Comparison of ENCODE assay signal across 12 cellular contexts in the genomic region with DNA sequence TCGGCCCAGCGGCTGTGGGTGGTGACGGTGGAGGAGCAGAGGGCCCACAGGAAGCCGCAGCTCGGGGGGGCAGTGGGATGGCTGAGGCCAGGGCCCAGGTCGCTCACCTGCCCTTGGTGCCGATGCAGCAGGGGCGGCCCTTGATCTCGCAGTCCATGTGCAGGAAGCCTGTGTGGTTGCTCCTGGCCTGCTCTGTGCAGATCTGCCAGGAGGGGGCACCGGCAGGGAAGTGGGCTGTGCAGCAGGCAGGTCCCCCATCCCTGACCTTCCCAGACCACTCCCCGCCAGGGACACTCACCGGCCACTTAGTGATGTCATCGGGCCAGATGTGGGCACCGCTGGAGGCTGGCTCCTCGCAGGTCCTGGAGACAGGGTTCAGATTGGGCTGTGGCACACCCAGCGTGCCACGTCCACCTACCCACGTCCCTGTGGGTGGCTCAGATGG. TPM values are rescaled to one million over a fixed set of nuclear protein-coding genes. Genes with fewer than 3 reads are reported as not detected.
A peak's percentile ranks its signal among the peaks of the same experiment; 100 is the strongest.
DNase-seq lines count a peak whose midpoint lies in the region; ATAC-seq, FAIRE-seq and TF ChIP-seq lines count a peak whose summit lies in the region.
"Had no signal": no experiment of that assay in that cellular context is flagged by ENCODE, and none has a peak within 500 bp of the region (broad histone marks: within the 10 kb centered on the region; RNA-seq: fewer than 3 reads in every experiment).

No MANE protein-coding gene starts in this region.

- intact Hi-C loops in endothelial cell of umbilical vein (cut with micrococcal nuclease) = no loop called here

- dilution Hi-C loops in endothelial cell of umbilical vein (cut with MboI; ENCODE audit: extremely low pct_ligation_motif_present, low sequenced_read_pairs) = no loop called here

- no peak overlapping the region for H3K4me3 ChIP-seq in endothelial cell of umbilical vein (replicated peaks in 1 of 3; ENCODE audit: insufficient read depth in 1 of 3, low read depth in 1 of 3, low read length in 3 of 3)
- no peak overlapping the region for H3K4me3 ChIP-seq in retinal pigment epithelial cell (ENCODE audit: low read length)

- no peak overlapping the region for H3K4me2 ChIP-seq in endothelial cell of umbilical vein (ENCODE audit: insufficient read depth, low read length)

- H2AFZ ChIP-seq in endothelial cell of umbilical vein (ENCODE audit: low read depth, low read length) = no peak overlapping the region

- peak; percentile 53 for FAIRE-seq in endothelial cell of umbilical vein (lab: Jason Lieb, UNC)

- no peak overlapping the region for H3K4me3 Mint-ChIP-seq in activated T-cell treated with anti-CD3 and anti-CD28 coated beads, Interleukin-2, amount 50 U/mL, for 72 hours
- H3K4me3 Mint-ChIP-seq: CD4-positive, alpha-beta memory T cell had no signal

- no peaks in the 10 kb centered on the region for H3K79me2 ChIP-seq in endothelial cell of umbilical vein (ENCODE audit: control insufficient read depth, insufficient read depth, low read length)

- H3K27ac Mint-ChIP-seq in activated T-cell treated with anti-CD3 and anti-CD28 coated beads, Interleukin-2, amount 50 U/mL, for 72 hours = no peak overlapping the region

- no peaks in the 10 kb centered on the region for H3K36me3 Mint-ChIP-seq in activated T-cell treated with anti-CD3 and anti-CD28 coated beads, Interleukin-2, amount 50 U/mL, for 72 hours (ENCODE audit: insufficient read depth in 2 of 2)

- no peak for DNase-seq in activated T-cell treated with anti-CD3 and anti-CD28 coated beads, Interleukin-2, amount 50 U/mL, for 72 hours
- DNase-seq in activated T-cell treated with anti-CD3 and anti-CD28 coated beads for 4 hours = no peak
- no peak for DNase-seq in endothelial cell of umbilical vein (ENCODE audit: low read depth, low spot score)
- DNase-seq in retinal pigment epithelial cell (ENCODE audit: low read depth) = no peak
- DNase-seq in HEK293T (ENCODE audit: extremely low spot score) = no peak
- DNase-seq: CD4-positive, alpha-beta memory T cell; hippocampal formation; retina; T-helper 9 cell had no signal

- no peaks in the 10 kb centered on the region for H3K9me3 ChIP-seq in endothelial cell of umbilical vein (replicated peaks; ENCODE audit: control insufficient read depth, insufficient read depth, low read length)

- no peak overlapping the region for H3K27ac ChIP-seq in endothelial cell of umbilical vein (ENCODE audit: insufficient read depth, low read depth, low read length)

- H3K36me3 ChIP-seq in endothelial cell of umbilical vein (ENCODE audit: control insufficient read depth in 2 of 2, extremely low read depth in 1 of 2, insufficient read depth in 2 of 2, low read length in 2 of 2) = peaks cover 0 to 11% of the 10 kb centered on the region in 2 experiments

- no peaks in the 10 kb centered on the region for H3K4me1 Mint-ChIP-seq in activated T-cell treated with anti-CD3 and anti-CD28 coated beads, Interleukin-2, amount 50 U/mL, for 72 hours (ENCODE audit: low read depth)

- no peaks in the 10 kb centered on the region for H3K27me3 Mint-ChIP-seq in activated T-cell treated with anti-CD3 and anti-CD28 coated beads, Interleukin-2, amount 50 U/mL, for 72 hours (ENCODE audit: low read depth)
- H3K27me3 Mint-ChIP-seq: CD4-positive, alpha-beta memory T cell had no signal

- CTCF ChIA-PET in endothelial cell of umbilical vein (lab: Charles Lee) = interaction anchor here (0.6 to 1.4 kb wide), 3 partner anchors 26 to 61 kb away, joined by 3 to 4 read pairs (median 3); no protein-coding TSS in a partner anchor
- CTCF ChIA-PET in HEK293T (lab: Yijun Ruan, JAX) = no interaction called here

- no peaks in the 10 kb centered on the region for H3K27me3 ChIP-seq in endothelial cell of umbilical vein (ENCODE audit: control insufficient read depth in 2 of 2, insufficient read depth in 2 of 2, low read length in 2 of 2)

- H3K9me1 ChIP-seq in endothelial cell of umbilical vein (replicated peaks; ENCODE audit: control insufficient read depth, extremely low read depth, insufficient read depth, low read length) = no peaks in the 10 kb centered on the region

- H3K9me3 Mint-ChIP-seq in activated T-cell treated with anti-CD3 and anti-CD28 coated beads, Interleukin-2, amount 50 U/mL, for 72 hours = no peaks in the 10 kb centered on the region
- H3K9me3 Mint-ChIP-seq: CD4-positive, alpha-beta memory T cell had no signal

- peaks cover 3% of the 10 kb centered on the region for H3K4me1 ChIP-seq in endothelial cell of umbilical vein (ENCODE audit: control insufficient read depth, extremely low read depth, insufficient read depth, low read length)

- H3K9ac ChIP-seq in endothelial cell of umbilical vein (replicated peaks; ENCODE audit: extremely low read depth, insufficient read depth, low read length) = no peak overlapping the region

- no peaks in the 10 kb centered on the region for H4K20me1 ChIP-seq in endothelial cell of umbilical vein (replicated peaks; ENCODE audit: control insufficient read depth, extremely low read depth, insufficient read depth, low read length)

- TF ChIP-seq CTCF in LNCAP (IDR thresholded peaks at IDR 0.05) (peak; percentile 32; the same call in 1 of the 2 replicates), endothelial cell of umbilical vein (IDR thresholded peaks at IDR 0.05; ENCODE audit: extremely low read depth in 1 of 2, insufficient read depth in 1 of 2, low read depth in 1 of 2, low read length in 2 of 2) (peak in 1 of 2 donors; percentile 44), retinal pigment epithelial cell (conservative IDR thresholded peaks at IDR 0.05; ENCODE audit: low read depth, low read length) (peak; percentile 39)

- POLR2A ChIA-PET in endothelial cell of umbilical vein (lab: Charles Lee) = no interaction called here
- POLR2A ChIA-PET in HEK293T (lab: Yijun Ruan, JAX) = no interaction called here

- peak; percentile 16 to 26 for ATAC-seq in activated T-cell treated with anti-CD3 and anti-CD28 coated beads, Interleukin-2, amount 50 U/mL, for 72 hours (replicated peaks in 1 of 2)
- ATAC-seq in HG02759 (IDR thresholded peaks at IDR 0.05; ENCODE audit: unreplicated experiment) (no peak), HG03432 (IDR thresholded peaks at IDR 0.05; ENCODE audit: unreplicated experiment) (no peak)

- no TSS peak for BruUV-seq in endothelial cell of umbilical vein (replicated peaks; lab: Mats Ljungman, UMichigan)

- TF ChIP-seq POLR2A in endothelial cell of umbilical vein (IDR thresholded peaks at IDR 0.05; ENCODE audit: low read depth, low read length) = no peak

TF ChIP-seq in endothelial cell of umbilical vein, 7 proteins besides CTCF, POLR2A, EP300 and RAD21:
- TF ChIP-seq GATA2 (IDR thresholded peaks at IDR 0.05; ENCODE audit: insufficient read depth, insufficient read length, low read depth, low read length) (no peak), MYC (IDR thresholded peaks at IDR 0.05; ENCODE audit: low read depth, low read length) (no peak), EZH2 (IDR thresholded peaks at IDR 0.05; ENCODE audit: borderline replicate concordance, low read depth, low read length, severe bottlenecking) (no peak)

TF ChIP-seq in HEK293T, 16 proteins besides CTCF, POLR2A, EP300 and RAD21:
- TF ChIP-seq, protein P1, sequence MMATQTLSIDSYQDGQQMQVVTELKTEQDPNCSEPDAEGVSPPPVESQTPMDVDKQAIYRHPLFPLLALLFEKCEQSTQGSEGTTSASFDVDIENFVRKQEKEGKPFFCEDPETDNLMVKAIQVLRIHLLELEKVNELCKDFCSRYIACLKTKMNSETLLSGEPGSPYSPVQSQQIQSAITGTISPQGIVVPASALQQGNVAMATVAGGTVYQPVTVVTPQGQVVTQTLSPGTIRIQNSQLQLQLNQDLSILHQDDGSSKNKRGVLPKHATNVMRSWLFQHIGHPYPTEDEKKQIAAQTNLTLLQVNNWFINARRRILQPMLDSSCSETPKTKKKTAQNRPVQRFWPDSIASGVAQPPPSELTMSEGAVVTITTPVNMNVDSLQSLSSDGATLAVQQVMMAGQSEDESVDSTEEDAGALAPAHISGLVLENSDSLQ (IDR thresholded peaks at IDR 0.05) = no peak
- TF ChIP-seq LEF1 (IDR thresholded peaks at IDR 0.05; ENCODE audit: borderline replicate concordance) (no peak), L3MBTL2 (conservative IDR thresholded peaks at IDR 0.05) (no peak)

RNA-seq across cellular contexts. Expression of a gene that starts 6.2 kb away (rescaled TPM):
- total RNA-seq in activated T-cell treated with anti-CD3 and anti-CD28 coated beads, Interleukin-2, amount 50 U/mL, for 72 hours = not detected
- total RNA-seq in endothelial cell of umbilical vein = not detected in 2 replicates
- polyA plus RNA-seq in endothelial cell of umbilical vein = not detected in 2 replicates
- polyA plus RNA-seq in endothelial cell of umbilical vein (2011; cell fraction: cytosol; rRNA removed) = 0.10 TPM in 1 of 2 replicates, not detected in the other
- polyA plus RNA-seq in endothelial cell of umbilical vein (2011; cell fraction: nucleus; rRNA removed) = not detected in 2 replicates
- not detected in 2 replicates for polyA plus RNA-seq in endothelial cell of umbilical vein (2012)
- not detected in 2 replicates for polyA minus RNA-seq in endothelial cell of umbilical vein
- polyA minus RNA-seq in endothelial cell of umbilical vein (2011; cell fraction: cytosol; rRNA and poly(A)+ RNA removed) = not detected
- not detected in 2 replicates for polyA minus RNA-seq in endothelial cell of umbilical vein (2011; cell fraction: nucleus; rRNA and poly(A)+ RNA removed)
- total RNA-seq: CD4-positive, alpha-beta memory T cell had no signal
- polyA plus RNA-seq: CD4-positive, alpha-beta memory T cell had no signal

RNA-seq across cellular contexts. Expression of a gene that starts 20.6 kb away (rescaled TPM):
- total RNA-seq in activated T-cell treated with anti-CD3 and anti-CD28 coated beads, Interleukin-2, amount 50 U/mL, for 72 hours = 10 to 100 TPM; 21.5 to 22.8 TPM
- total RNA-seq in endothelial cell of umbilical vein = 32.8 and 34.1 TPM in 2 replicates
- 12.1 and 13.9 TPM in 2 replicates for polyA plus RNA-seq in endothelial cell of umbilical vein
- polyA plus RNA-seq in endothelial cell of umbilical vein (2011; cell fraction: cytosol; rRNA removed) = 13.2 TPM in 2 replicates
- 36.1 and 37.2 TPM in 2 replicates for polyA plus RNA-seq in endothelial cell of umbilical vein (2011; cell fraction: nucleus; rRNA removed)
- 19.0 and 24.0 TPM in 2 replicates for polyA plus RNA-seq in endothelial cell of umbilical vein (2012)
- 82.5 and 92.5 TPM in 2 replicates for polyA minus RNA-seq in endothelial cell of umbilical vein
- polyA minus RNA-seq in endothelial cell of umbilical vein (2011; cell fraction: cytosol; rRNA and poly(A)+ RNA removed) = 17.1 TPM
- 18.1 and 19.6 TPM in 2 replicates for polyA minus RNA-seq in endothelial cell of umbilical vein (2011; cell fraction: nucleus; rRNA and poly(A)+ RNA removed)

RNA-seq across cellular contexts. Expression of a gene that starts 27.7 kb away (rescaled TPM):
- 10 to 100 TPM; 38.7 to 39.0 TPM for total RNA-seq in activated T-cell treated with anti-CD3 and anti-CD28 coated beads, Interleukin-2, amount 50 U/mL, for 72 hours
- 38.5 and 42.6 TPM in 2 replicates for total RNA-seq in endothelial cell of umbilical vein
- 25.5 and 35.0 TPM in 2 replicates for polyA plus RNA-seq in endothelial cell of umbilical vein
- 14.3 and 17.0 TPM in 2 replicates for polyA plus RNA-seq in endothelial cell of umbilical vein (2011; cell fraction: cytosol; rRNA removed)
- polyA plus RNA-seq in endothelial cell of umbilical vein (2011; cell fraction: nucleus; rRNA removed) = 34.9 and 50.9 TPM in 2 replicates
- 28.8 and 49.4 TPM in 2 replicates for polyA plus RNA-seq in endothelial cell of umbilical vein (2012)
- 18.1 and 20.4 TPM in 2 replicates for polyA minus RNA-seq in endothelial cell of umbilical vein
- 4.5 TPM for polyA minus RNA-seq in endothelial cell of umbilical vein (2011; cell fraction: cytosol; rRNA and poly(A)+ RNA removed)
- 16.7 and 35.6 TPM in 2 replicates for polyA minus RNA-seq in endothelial cell of umbilical vein (2011; cell fraction: nucleus; rRNA and poly(A)+ RNA removed)

Comparison
In these comparisons a context has a peak if more than half of its experiments do, and no peak if none do; other contexts are left out.
1. ATAC-seq: peak in activated T-cell treated with anti-CD3 and anti-CD28 coated beads, Interleukin-2, amount 50 U/mL, for 72 hours (2 of 2); none in HG02759 (single experiment) and HG03432 (single experiment).